Comparison of ENCODE assay signal across 8 cellular contexts in genomic region chr3:13480340-13481318, GRCh38. TPM values are rescaled to one million over a fixed set of nuclear protein-coding genes. Genes with fewer than 3 reads are reported as not detected.
DNase-seq lines count a peak whose midpoint lies in the region; ATAC-seq and TF ChIP-seq lines count a peak whose summit lies in the region.

No MANE protein-coding gene starts in this region.

- H3K9me2 ChIP-seq in PC-9 (ENCODE audit: insufficient read depth) = no peaks in the 10 kb centered on the region

- peak overlapping the region; percentile 95 for H3K4me2 ChIP-seq in PC-9

- no TSS peak for BruUV-seq in PC-9 (replicated peaks; lab: Mats Ljungman, UMichigan)

- peak; percentile 41 for DNase-seq in CD14-positive monocyte (ENCODE audit: low spot score)
- DNase-seq in PC-9 = no peak
- DNase-seq in breast epithelium (ENCODE audit: low spot score in 2 of 2) = peak in 1 of 2 donors; percentile 29
- peak; percentile 15 for DNase-seq in kidney tubule cell (ENCODE audit: low spot score)
- DNase-seq in stimulated activated CD4-positive, alpha-beta T cell treated with anti-CD3 and anti-CD28 coated beads, Interleukin-4, amount 100 ng/mL, for 4 hours = peak; percentile 24 to 26
- DNase-seq in DMS 273 treated with DMSO at 0.1 percent for 48 hours (lab: John Stamatoyannopoulos, UW) = no peak

- no peak for TF ChIP-seq CTCF in CD14-positive monocyte (IDR thresholded peaks at IDR 0.05)
- TF ChIP-seq CTCF in PC-9 (conservative IDR thresholded peaks at IDR 0.05) = no peak
- no peak for TF ChIP-seq CTCF in breast epithelium (IDR thresholded peaks at IDR 0.05)

- H2AFZ ChIP-seq in PC-9 = peak overlapping the region; percentile 70; the same call in 1 of the 2 replicates

- intact Hi-C loops in CD14-positive monocyte (cut with micrococcal nuclease) (loop anchor here in 1 of 2 donors (10.0 kb wide), 1 partner anchor 516 kb away; no protein-coding TSS in a partner anchor), PC-9 (cut with micrococcal nuclease; ENCODE audit: unreplicated experiment) (no loop called here), breast epithelium (cut with DNase I; ENCODE audit: low total_unique reads) (no loop called here)

- H3K4me3 Mint-ChIP-seq in CD14-positive monocyte = peak overlapping the region; percentile 80 to 92

- H3K4me1 Mint-ChIP-seq in CD14-positive monocyte = peaks cover 43% of the 10 kb centered on the region

- H3K9me3 ChIP-seq in PC-9 (ENCODE audit: insufficient read depth, low read depth) (no peaks in the 10 kb centered on the region), breast epithelium (no peaks in the 10 kb centered on the region)

- H3K27me3 Mint-ChIP-seq in CD14-positive monocyte (ENCODE audit: low read depth in 3 of 3) = peaks cover 0 to 10% (median 4%) of the 10 kb centered on the region in 3 donors

- TF ChIP-seq POLR2A in breast epithelium (IDR thresholded peaks at IDR 0.05) = no peak

- H4K20me1 ChIP-seq in PC-9 (ENCODE audit: insufficient read depth) = no peaks in the 10 kb centered on the region

- H3K4me1 ChIP-seq in PC-9 (replicated peaks; ENCODE audit: insufficient read depth) (peaks cover 46% of the 10 kb centered on the region), breast epithelium (peaks cover 8 to 10% of the 10 kb centered on the region in 2 donors)

- ATAC-seq in GM21717 (IDR thresholded peaks at IDR 0.05; ENCODE audit: unreplicated experiment) (peak; percentile 24), GM19463 (IDR thresholded peaks at IDR 0.05; ENCODE audit: unreplicated experiment) (no peak)

- POLR2A ChIA-PET in PC-9 (lab: Charles Lee; ENCODE audit: unreplicated experiment) = interaction anchor here (0.6 to 1.2 kb wide), 6 partner anchors 27 to 1330 kb away, joined by 3 to 16 read pairs (median 6); no protein-coding TSS in a partner anchor

- H3K36me3 ChIP-seq in PC-9 (ENCODE audit: low read depth) (no peaks in the 10 kb centered on the region), breast epithelium (no peaks in the 10 kb centered on the region)

- H3K27ac Mint-ChIP-seq in CD14-positive monocyte = peak overlapping the region in 3 of 7 donors; percentile 37 to 86 (median 64)

- H3F3A ChIP-seq in PC-9 (ENCODE audit: insufficient read depth, low read depth) = peaks cover 21% of the 10 kb centered on the region

- H3K79me2 ChIP-seq in PC-9 (ENCODE audit: low read depth) = no peaks in the 10 kb centered on the region

- peaks cover 10 to 16% of the 10 kb centered on the region in 2 donors for H3K36me3 Mint-ChIP-seq in CD14-positive monocyte

- H3K27ac ChIP-seq in PC-9 (no peak overlapping the region), breast epithelium (peak overlapping the region; percentile 95 to 96)

- peak overlapping the region; percentile 94; the same call in 1 of the 2 replicates for H3K4me3 ChIP-seq in PC-9
- H3K4me3 ChIP-seq in breast epithelium = peak overlapping the region; percentile 73 to 84 (median 81)

- H3K9me3 Mint-ChIP-seq in CD14-positive monocyte = no peaks in the 10 kb centered on the region

- H3K27me3 ChIP-seq in PC-9 (ENCODE audit: insufficient read depth, low read depth) (no peaks in the 10 kb centered on the region), breast epithelium (no peaks in the 10 kb centered on the region)

- CTCF ChIA-PET in PC-9 (lab: Charles Lee) = interaction anchor here (0.5 to 1.2 kb wide), 5 partner anchors 19 to 400 kb away, joined by 3 to 23 read pairs (median 4); no protein-coding TSS in a partner anchor

RNA-seq across cellular contexts. Expression of gene HDAC11, which starts 0.5 kb away (rescaled TPM):
- polyA plus RNA-seq in CD14-positive monocyte = 1 to 10 TPM; 2.9 to 3.5 TPM
- 18.4 and 24.3 TPM in 2 replicates for total RNA-seq in PC-9 (2021)
- total RNA-seq in breast epithelium = 10 to 100 TPM; 14.2 to 21.7 (median 14.4) TPM

Comparison
In these comparisons a context has a peak if more than half of its experiments do, and no peak if none do; other contexts are left out.
1. DNase-seq: peak in CD14-positive monocyte (single experiment), kidney tubule cell (single experiment) and stimulated activated CD4-positive, alpha-beta T cell treated with anti-CD3 and anti-CD28 coated beads, Interleukin-4, amount 100 ng/mL, for 4 hours (2 of 2); none in PC-9 (0 of 2) and DMS 273 treated with DMSO at 0.1 percent for 48 hours (single experiment).